Comparison of ENCODE assay signal across 20 cellular contexts in genomic region chr2:3189961-3190360, GRCh38.
"Had no signal": no experiment of that assay in that cellular context is flagged by ENCODE, and none has a peak within 500 bp of the region (broad histone marks: within the 10 kb centered on the region; RNA-seq: fewer than 3 reads in every experiment).

No MANE protein-coding gene starts in this region.

- H3K27me3 Mint-ChIP-seq: activated naive CD8-positive, alpha-beta T cell treated with anti-CD3 and anti-CD28 coated beads for 36 hours; activated T-helper 17 cell treated with anti-CD3 and anti-CD28 coated beads, Interleukin-2, amount 50 U/mL, for 72 hours had no signal

- H3K27me3 ChIP-seq: esophagus squamous epithelium, gastroesophageal sphincter, upper lobe of left lung had no signal

- DNase-seq: activated CD4-positive, alpha-beta T cell treated with anti-CD3 and anti-CD28 coated beads for 1 hour; activated CD4-positive, alpha-beta T cell treated with anti-CD3 and anti-CD28 coated beads, Interleukin-2, amount 50 U/mL, for 1 hour; activated CD8-positive, alpha-beta T cell treated with anti-CD3 and anti-CD28 coated beads, Interleukin-2, amount 10 ng/mL, durations not matched to agents 7 days and 5 days; activated naive CD8-positive, alpha-beta T cell treated with anti-CD3 and anti-CD28 coated beads for 36 hours; esophagus squamous epithelium; head of caudate nucleus; mesenchymal stem cell; occipital lobe; small intestine; stimulated activated CD8-positive, alpha-beta memory T cell treated with anti-CD3 and anti-CD28 coated beads, Interleukin-4, amount 100 ng/mL, for 48 hours; stimulated activated naive CD4-positive, alpha-beta T cell treated with Interleukin-2 at 50 U/mL for 16 hours; T-helper 1 cell; T-helper 9 cell; upper lobe of left lung had no signal

- ATAC-seq: activated CD8-positive, alpha-beta T cell treated with anti-CD3 and anti-CD28 coated beads, Interleukin-2, amount 10 ng/mL, durations not matched to agents 7 days and 5 days; activated T-helper 17 cell treated with anti-CD3 and anti-CD28 coated beads, Interleukin-2, amount 50 U/mL, for 72 hours; gastroesophageal sphincter; sciatic nerve had no signal

- H3K27ac Mint-ChIP-seq: activated CD8-positive, alpha-beta T cell treated with anti-CD3 and anti-CD28 coated beads, Interleukin-2, amount 10 ng/mL, durations not matched to agents 7 days and 5 days; activated naive CD8-positive, alpha-beta T cell treated with anti-CD3 and anti-CD28 coated beads for 36 hours; activated T-helper 17 cell treated with anti-CD3 and anti-CD28 coated beads, Interleukin-2, amount 50 U/mL, for 72 hours; nephron had no signal

- H3K4me1 ChIP-seq: esophagus squamous epithelium, gastroesophageal sphincter, upper lobe of left lung had no signal

- H3K9me3 Mint-ChIP-seq: activated naive CD8-positive, alpha-beta T cell treated with anti-CD3 and anti-CD28 coated beads for 36 hours; activated T-helper 17 cell treated with anti-CD3 and anti-CD28 coated beads, Interleukin-2, amount 50 U/mL, for 72 hours; nephron had no signal

- H3K9me3 ChIP-seq: esophagus squamous epithelium, gastroesophageal sphincter, thoracic aorta, upper lobe of left lung had no signal

- H3K4me1 Mint-ChIP-seq: activated naive CD8-positive, alpha-beta T cell treated with anti-CD3 and anti-CD28 coated beads for 36 hours; activated T-helper 17 cell treated with anti-CD3 and anti-CD28 coated beads, Interleukin-2, amount 50 U/mL, for 72 hours had no signal

- H3K4me3 ChIP-seq: coronary artery, esophagus squamous epithelium, gastroesophageal sphincter, thoracic aorta, upper lobe of left lung had no signal

- H3K27ac ChIP-seq: coronary artery, esophagus squamous epithelium, gastroesophageal sphincter, thoracic aorta, upper lobe of left lung had no signal

- H3K4me3 Mint-ChIP-seq: activated CD8-positive, alpha-beta T cell treated with anti-CD3 and anti-CD28 coated beads, Interleukin-2, amount 10 ng/mL, durations not matched to agents 7 days and 5 days; activated naive CD8-positive, alpha-beta T cell treated with anti-CD3 and anti-CD28 coated beads for 36 hours; activated T-helper 17 cell treated with anti-CD3 and anti-CD28 coated beads, Interleukin-2, amount 50 U/mL, for 72 hours; nephron had no signal
